In genomic region chr1:157235307-157235706, GRCh38 we compare ENCODE assay signal across 1 cellular context.
TF ChIP-seq lines count a peak whose summit lies in the region.

No MANE protein-coding gene starts in this region.

TF ChIP-seq in K562, 482 proteins besides CTCF, POLR2A, EP300 and RAD21 (continued from another document and continues in another):
- TF ChIP-seq MNT (conservative IDR thresholded peaks at IDR 0.05) (no peak), RBM25 (IDR thresholded peaks at IDR 0.05; ENCODE audit: low read depth, low read length, severe bottlenecking) (no peak), ZNF77 (CRISPR knock-in tag; IDR thresholded peaks at IDR 0.05) (no peak), SAFB (IDR thresholded peaks at IDR 0.05; ENCODE audit: borderline replicate concordance, low read depth, low read length) (no peak), FOXK2 (conservative IDR thresholded peaks at IDR 0.05 in 1 of 2, IDR thresholded peaks at IDR 0.05 in 1 of 2; ENCODE audit: low read depth in 2 of 2) (no peak), CREB3 (tag; conservative IDR thresholded peaks at IDR 0.05; ENCODE audit: low read depth) (no peak), ZNF512 (tag; IDR thresholded peaks at IDR 0.05) (no peak), GATA2 (CRISPR knock-in tag; IDR thresholded peaks at IDR 0.05) (peak; percentile 2; the same call in 1 of the 2 replicates), BACH1 (tag; IDR thresholded peaks at IDR 0.05) (no peak), ZNF766 (CRISPR knock-in tag; conservative IDR thresholded peaks at IDR 0.05) (no peak), EWSR1 (IDR thresholded peaks at IDR 0.05; ENCODE audit: borderline replicate concordance, low read depth, partially characterized antibody) (no peak), CREB3L1 (IDR thresholded peaks at IDR 0.05; ENCODE audit: borderline replicate concordance, low read depth) (no peak), ZNF253 (CRISPR knock-in tag; conservative IDR thresholded peaks at IDR 0.05) (no peak), ZNF316 (IDR thresholded peaks at IDR 0.05) (no peak; the same call in 1 of the 2 replicates), SIN3A (IDR thresholded peaks at IDR 0.05; ENCODE audit: borderline replicate concordance in 2 of 2, control insufficient read depth in 1 of 2, low read depth in 2 of 2, low read length in 2 of 2) (no peak), HMBOX1 (IDR thresholded peaks at IDR 0.05) (no peak), KLF16 (IDR thresholded peaks at IDR 0.05) (no peak), ARID3B (CRISPR knock-in tag; IDR thresholded peaks at IDR 0.05; ENCODE audit: borderline replicate concordance) (no peak), CBFA2T3 (IDR thresholded peaks at IDR 0.05) (peak; percentile 72), LCOR (CRISPR knock-in tag; IDR thresholded peaks at IDR 0.05) (no peak), EGR1 (conservative IDR thresholded peaks at IDR 0.05) (no peak), PTRF (tag; IDR thresholded peaks at IDR 0.05) (no peak), L3MBTL2 (IDR thresholded peaks at IDR 0.05) (0 out of 2 replicates have a peak, but pooled peaks have one; percentile 9), TEAD4 (IDR thresholded peaks at IDR 0.05; ENCODE audit: low read length) (peak; percentile 64), TEAD4 (CRISPR knock-in tag; IDR thresholded peaks at IDR 0.05; ENCODE audit: borderline replicate concordance) (no peak), ZNF407 (IDR thresholded peaks at IDR 0.05; ENCODE audit: low read depth) (no peak), ZBTB33 (CRISPR knock-in tag; IDR thresholded peaks at IDR 0.05) (no peak), RCOR1 (IDR thresholded peaks at IDR 0.05; ENCODE audit: borderline replicate concordance in 1 of 2, low read depth in 2 of 2, low read length in 2 of 2) (peak in 1 of 2 experiments; percentile 41; a peak in 1 of 4 replicates), MXI1 (IDR thresholded peaks at IDR 0.05; ENCODE audit: low read depth, low read length) (no peak), BRF2 (IDR thresholded peaks at IDR 0.05; ENCODE audit: borderline replicate concordance, insufficient read depth, insufficient read length) (no peak), SMARCB1 (IDR thresholded peaks at IDR 0.05; ENCODE audit: insufficient read length, low read depth) (no peak), MTA3 (IDR thresholded peaks at IDR 0.05; ENCODE audit: borderline replicate concordance) (no peak), ZNF507 (tag; conservative IDR thresholded peaks at IDR 0.05) (no peak), GTF2A2 (tag; IDR thresholded peaks at IDR 0.05) (no peak), KAT7 (CRISPR knock-in tag; IDR thresholded peaks at IDR 0.05; ENCODE audit: borderline replicate concordance) (no peak)
